7 cellular contexts compared by ENCODE assay signal in the genomic region with DNA sequence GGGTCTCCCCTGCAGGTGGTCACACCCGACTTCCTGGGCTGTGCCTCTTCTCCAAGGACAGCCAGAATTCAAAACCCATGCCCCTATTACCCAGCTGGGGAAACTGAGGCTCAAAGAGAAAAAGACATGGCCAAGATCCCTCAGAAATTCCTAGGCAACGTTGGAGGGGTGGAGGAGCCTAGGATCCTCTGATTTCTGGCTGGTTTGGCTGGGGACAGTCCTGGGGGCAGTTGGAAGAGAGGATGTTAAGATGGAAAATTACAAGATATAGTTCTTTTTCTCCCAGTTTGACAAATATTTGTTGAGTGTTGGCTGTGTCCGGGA. TPM values are rescaled to one million over a fixed set of nuclear protein-coding genes. Genes with fewer than 3 reads are reported as not detected.
DNase-seq lines count a peak whose midpoint lies in the region; ATAC-seq and TF ChIP-seq lines count a peak whose summit lies in the region.

No MANE protein-coding gene starts in this region.

- no peak for DNase-seq in HFFc6
- DNase-seq in DMS 273 (lab: John Stamatoyannopoulos, UW; ENCODE audit: unreplicated experiment): no peak

- peak overlapping the region; percentile 99; the same call in 1 of the 2 replicates for H3K4me3 ChIP-seq in iPS-20b (ENCODE audit: low read length)
- H3K4me3 ChIP-seq in stomach smooth muscle (ENCODE audit: low read length in 2 of 2): peak overlapping the region; percentile 76 to 96

- peaks cover 43% of the 10 kb centered on the region for H3K4me1 Mint-ChIP-seq in HFFc6 (ENCODE audit: low read depth)
- peaks cover 62% of the 10 kb centered on the region for H3K4me1 Mint-ChIP-seq in activated naive CD8-positive, alpha-beta T cell (ENCODE audit: low read depth)

- H3K27ac Mint-ChIP-seq in HFFc6: peak overlapping the region; percentile 89
- peak overlapping the region; percentile 89 for H3K27ac Mint-ChIP-seq in activated naive CD8-positive, alpha-beta T cell

- TF ChIP-seq CTCF in HFFc6 (IDR thresholded peaks at IDR 0.05): no peak

- H3K27ac ChIP-seq in iPS-20b (ENCODE audit: low read length) (peak overlapping the region; percentile 98), stomach smooth muscle (ENCODE audit: low read length) (peak overlapping the region; percentile 99)

- H3K9me3 ChIP-seq in iPS-20b (ENCODE audit: insufficient read depth, low read depth, low read length): no peaks in the 10 kb centered on the region
- H3K9me3 ChIP-seq in stomach smooth muscle (ENCODE audit: control insufficient read depth in 2 of 2, low read length in 2 of 2): no peaks in the 10 kb centered on the region

- H3K4me1 ChIP-seq in iPS-20b (ENCODE audit: insufficient read depth, low read length): peaks cover 10% of the 10 kb centered on the region
- peaks cover 39% of the 10 kb centered on the region for H3K4me1 ChIP-seq in stomach smooth muscle (ENCODE audit: control insufficient read depth, insufficient read depth, low read length)

- H3K27me3 ChIP-seq in iPS-20b (ENCODE audit: insufficient read depth, low read length) (no peaks in the 10 kb centered on the region), stomach smooth muscle (ENCODE audit: control insufficient read depth in 1 of 2, insufficient read depth in 2 of 2, low read length in 2 of 2) (no peaks in the 10 kb centered on the region)

- H3K9ac ChIP-seq in iPS-20b (ENCODE audit: low read depth, low read length): peak overlapping the region; percentile 66; the same call in 1 of the 2 replicates
- peak overlapping the region; percentile 86 to 90 for H3K9ac ChIP-seq in stomach smooth muscle (ENCODE audit: low read length in 2 of 2)

- ATAC-seq in HG03439 (IDR thresholded peaks at IDR 0.05; ENCODE audit: unreplicated experiment): no peak
- ATAC-seq in GM21825 (IDR thresholded peaks at IDR 0.05; ENCODE audit: unreplicated experiment): no peak

- H3K36me3 ChIP-seq in iPS-20b (ENCODE audit: insufficient read depth, low read depth, low read length) (peaks cover 6% of the 10 kb centered on the region; the same call in 1 of the 2 replicates), stomach smooth muscle (ENCODE audit: control insufficient read depth in 2 of 2, insufficient read depth in 2 of 2, low read length in 2 of 2) (no peaks in the 10 kb centered on the region)

- no peaks in the 10 kb centered on the region for H3K9me3 Mint-ChIP-seq in HFFc6
- H3K9me3 Mint-ChIP-seq in activated naive CD8-positive, alpha-beta T cell (ENCODE audit: low read depth): no peaks in the 10 kb centered on the region

- H3K36me3 Mint-ChIP-seq in HFFc6 (ENCODE audit: low read depth): peaks cover 17% of the 10 kb centered on the region
- H3K36me3 Mint-ChIP-seq in activated naive CD8-positive, alpha-beta T cell: peaks cover 3% of the 10 kb centered on the region

- H3K27me3 Mint-ChIP-seq in HFFc6 (ENCODE audit: insufficient read depth): no peaks in the 10 kb centered on the region; the same call in 1 of the 2 replicates
- no peaks in the 10 kb centered on the region for H3K27me3 Mint-ChIP-seq in activated naive CD8-positive, alpha-beta T cell

- peak overlapping the region; percentile 95 for H3K4me3 Mint-ChIP-seq in HFFc6
- peak overlapping the region; percentile 90 for H3K4me3 Mint-ChIP-seq in activated naive CD8-positive, alpha-beta T cell

RNA-seq across cellular contexts. Expression of a gene that starts 2.4 kb away (rescaled TPM):
- 100 to 1,000 TPM; 179 to 199 (median 185) TPM for total RNA-seq in HFFc6 (2021; fragmentation: NEBNext Ultra II Directional; extraction: Animal tissue kit (Norgen Biotek cat#: 25700))

RNA-seq across cellular contexts. Expression of a gene that starts 11.4 kb away (rescaled TPM):
- total RNA-seq in HFFc6 (2021; fragmentation: NEBNext Ultra II Directional; extraction: Animal tissue kit (Norgen Biotek cat#: 25700)): 1 to 10 TPM in 4 of 6 experiments, under 1 TPM in 2; 0.80 to 1.3 (median 1.1) TPM

RNA-seq across cellular contexts. Expression of a gene that starts 12.8 kb away (rescaled TPM):
- 10 to 100 TPM; 10.3 to 21.3 (median 13.8) TPM for total RNA-seq in HFFc6 (2021; fragmentation: NEBNext Ultra II Directional; extraction: Animal tissue kit (Norgen Biotek cat#: 25700))

RNA-seq across cellular contexts. Expression of a gene that starts 41.9 kb away (rescaled TPM):
- total RNA-seq in HFFc6 (2021; fragmentation: NEBNext Ultra II Directional; extraction: Animal tissue kit (Norgen Biotek cat#: 25700)): 10 to 100 TPM; 35.0 to 71.5 (median 62.9) TPM
